ENCODE assay signal across 21 cellular contexts in the genomic region with DNA sequence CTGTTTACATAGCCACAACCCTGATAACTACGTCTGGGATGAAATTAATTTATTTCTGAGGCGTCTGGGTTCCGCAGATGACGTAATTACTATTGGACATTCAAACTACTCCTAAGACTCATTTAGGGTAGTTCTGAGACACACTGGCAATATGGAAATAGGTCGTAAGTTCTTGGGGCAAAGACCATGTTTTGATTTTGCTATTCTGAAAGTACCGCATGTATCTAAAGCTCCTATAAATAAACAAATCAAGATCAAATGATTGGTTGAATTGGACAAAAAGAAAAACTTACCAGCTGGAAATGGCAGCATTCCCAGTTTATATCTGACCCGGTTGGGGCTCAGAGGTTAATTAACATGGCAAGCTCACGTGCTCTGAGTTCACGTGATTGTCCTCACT.
"Had no signal": no experiment of that assay in that cellular context is flagged by ENCODE, and none has a peak within 500 bp of the region (broad histone marks: within the 10 kb centered on the region; RNA-seq: fewer than 3 reads in every experiment).

No MANE protein-coding gene starts in this region.

- H3K9me3 ChIP-seq: colonic mucosa, gastroesophageal sphincter, mucosa of descending colon, right atrium auricular region, sigmoid colon had no signal

- H3K4me1 Mint-ChIP-seq: endodermal cell had no signal

- H3K4me3 ChIP-seq: colonic mucosa, gastroesophageal sphincter, mucosa of descending colon, right atrium auricular region, sigmoid colon, skin epidermis had no signal

- H3K27ac ChIP-seq: colonic mucosa, skin epidermis had no signal

- DNase-seq: cerebellar nuclear complex; colonic mucosa; effector CD4-positive, alpha-beta T cell; endodermal cell; foreskin fibroblast; glutamatergic neuron; immature natural killer cell; kidney; left cardiac atrium; left ventricle myocardium superior; mammary epithelial cell; mucosa of descending colon; naive thymus-derived CD8-positive, alpha-beta T cell; stimulated activated CD4-positive, alpha-beta T cell treated with anti-CD3 and anti-CD28 coated beads, Interleukin-2, amount 100 ng/mL, for 48 hours; stimulated activated naive CD4-positive, alpha-beta T cell treated with Interleukin-2 at 50 U/mL for 16 hours had no signal

- H3K4me1 ChIP-seq: colonic mucosa had no signal

- ATAC-seq: esophagus mucosa; gastroesophageal sphincter; left cardiac atrium; left ventricle myocardium superior; naive thymus-derived CD8-positive, alpha-beta T cell had no signal

- H3K36me3 ChIP-seq: colonic mucosa, gastroesophageal sphincter, right atrium auricular region, sigmoid colon had no signal

- H3K9me3 Mint-ChIP-seq: endodermal cell; immature natural killer cell; naive thymus-derived CD8-positive, alpha-beta T cell; neural crest cell had no signal

- H3K36me3 Mint-ChIP-seq: immature natural killer cell; naive thymus-derived CD8-positive, alpha-beta T cell had no signal

- H3K4me3 Mint-ChIP-seq: endodermal cell, immature natural killer cell, neural crest cell had no signal

- H3K27ac Mint-ChIP-seq: endodermal cell, immature natural killer cell had no signal

- H3K27me3 ChIP-seq: colonic mucosa, gastroesophageal sphincter, right atrium auricular region, sigmoid colon had no signal
